ENCODE assay signal across 8 cellular contexts in the genomic region with DNA sequence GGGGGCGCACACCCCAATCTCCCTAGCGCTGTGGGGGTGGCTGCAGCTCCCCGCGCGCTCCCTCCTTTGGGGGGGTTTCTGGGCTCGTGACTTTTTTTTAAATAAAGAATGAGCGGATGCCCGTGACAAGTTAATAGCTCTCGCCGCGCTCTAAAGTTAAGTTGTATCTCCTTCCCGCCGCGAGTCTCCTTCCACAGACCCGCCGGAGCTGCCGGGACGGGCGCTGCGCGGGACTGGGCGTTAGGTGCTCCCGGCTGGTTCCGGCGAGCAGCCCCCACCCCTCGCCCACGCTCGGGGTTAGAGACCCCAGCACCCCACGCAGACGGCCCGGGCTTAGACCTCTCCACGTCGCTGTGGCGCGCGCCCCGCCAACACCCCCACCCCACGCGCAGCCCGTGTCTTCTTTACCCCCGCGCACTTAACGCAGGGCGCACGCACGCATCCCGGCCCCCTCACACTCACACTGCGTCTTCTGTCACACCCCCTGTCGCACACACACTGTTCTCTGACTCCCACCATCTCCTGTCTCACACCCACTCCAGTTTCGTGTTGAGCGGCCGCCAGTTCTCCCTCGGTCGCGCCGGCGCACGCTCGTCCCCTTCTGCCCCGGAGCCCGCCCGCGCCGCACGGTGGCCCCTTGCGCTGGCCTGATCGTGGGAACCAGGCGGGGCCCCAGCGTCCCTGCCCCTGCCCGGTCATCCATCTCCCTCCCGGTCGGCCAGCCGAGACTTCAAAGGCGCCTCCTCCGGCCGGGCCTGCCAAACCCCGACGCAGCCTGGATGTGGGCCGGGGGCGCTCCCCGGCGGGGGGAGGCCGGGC.
DNase-seq lines count a peak whose midpoint lies in the region; ATAC-seq, FAIRE-seq and TF ChIP-seq lines count a peak whose summit lies in the region.

No MANE protein-coding gene starts in this region.

- H4K20me1 ChIP-seq in keratinocyte (ENCODE audit: control insufficient read depth, extremely low read depth, insufficient read depth, low read length): no peaks in the 10 kb centered on the region

- H3K36me3 ChIP-seq in keratinocyte (ENCODE audit: control insufficient read depth in 2 of 2, extremely low read depth in 1 of 2, insufficient read depth in 2 of 2, low read length in 2 of 2) (no peaks in the 10 kb centered on the region), spleen (no peaks in the 10 kb centered on the region)

- peak overlapping the region; percentile 81 for H2AFZ ChIP-seq in keratinocyte (ENCODE audit: control insufficient read depth, low read length)

- intact Hi-C loops in spleen (cut with DNase I; ENCODE audit: low total_unique reads): no loop called here

- H3K4me3 ChIP-seq in cardiac fibroblast (replicated peaks in 1 of 2; ENCODE audit: low read depth in 2 of 2, low read length in 2 of 2) (peak overlapping the region; percentile 73 to 93), keratinocyte (ENCODE audit: control insufficient read depth in 2 of 3, extremely low read depth in 1 of 3, insufficient read depth in 2 of 3, low read depth in 1 of 3, low read length in 3 of 3) (peak overlapping the region; percentile 70 to 77 (median 71)), spleen (peak overlapping the region; percentile 47 to 77 (median 53))

- H3K27ac ChIP-seq in keratinocyte (ENCODE audit: control insufficient read depth, insufficient read depth, low read length) (peak overlapping the region; percentile 54), spleen (no peak overlapping the region)

- FAIRE-seq in keratinocyte (lab: Jason Lieb, UNC): no peak

- no peaks in the 10 kb centered on the region for H3K9me1 ChIP-seq in keratinocyte (ENCODE audit: control insufficient read depth, extremely low read depth, insufficient read depth, low read length)

- ATAC-seq in HG02970 (IDR thresholded peaks at IDR 0.05; ENCODE audit: low FRiP score, unreplicated experiment): no peak
- ATAC-seq in GM21447 (IDR thresholded peaks at IDR 0.05; ENCODE audit: unreplicated experiment): no peak

- dilution Hi-C loops in keratinocyte (cut with MboI; ENCODE audit: extremely low pct_ligation_motif_present, low sequenced_read_pairs): no loop called here

- no peaks in the 10 kb centered on the region for H3K27me3 ChIP-seq in keratinocyte (ENCODE audit: control insufficient read depth, extremely low read depth, insufficient read depth, low read length)
- H3K27me3 ChIP-seq in spleen (replicated peaks in 1 of 7): peaks cover 0 to 59% (median 22%) of the 10 kb centered on the region in 7 donors

- peak overlapping the region; percentile 83 for H3K4me2 ChIP-seq in keratinocyte (ENCODE audit: control insufficient read depth, extremely low read depth, insufficient read depth, low read depth, low read length)

- H3K4me1 ChIP-seq in keratinocyte (ENCODE audit: control insufficient read depth, extremely low read depth, insufficient read depth, low read length) (peaks cover 15% of the 10 kb centered on the region), spleen (peaks cover 0 to 29% (median 16%) of the 10 kb centered on the region in 6 donors)

- TF ChIP-seq CTCF in cardiac fibroblast (IDR thresholded peaks at IDR 0.05; ENCODE audit: low read depth, low read length): no peak
- TF ChIP-seq CTCF in keratinocyte (optimal IDR thresholded peaks at IDR 0.05 in 1 of 3, IDR thresholded peaks at IDR 0.05 in 1 of 3, conservative IDR thresholded peaks at IDR 0.05 in 1 of 3; ENCODE audit: extremely low read depth in 1 of 3, insufficient read depth in 2 of 3, low read length in 3 of 3): peak in 1 of 3 experiments; percentile 1
- TF ChIP-seq CTCF in spleen (IDR thresholded peaks at IDR 0.05 in 8 of 11, conservative IDR thresholded peaks at IDR 0.05 in 3 of 11): no peak

- peak overlapping the region; percentile 80 for H3K9ac ChIP-seq in keratinocyte (ENCODE audit: control insufficient read depth, extremely low read depth, insufficient read depth, low read length)

- no peak for TF ChIP-seq POLR2A in spleen (IDR thresholded peaks at IDR 0.05)

- H3K79me2 ChIP-seq in keratinocyte (ENCODE audit: control insufficient read depth, insufficient read depth, low read length): no peaks in the 10 kb centered on the region

- 1 to 3% (median 1%) methylated on average over 43 to 83 of the region's 83 CpGs for WGBS in spleen, 5 donors

- H3K9me3 ChIP-seq in keratinocyte (ENCODE audit: control insufficient read depth, low read depth, low read length) (no peaks in the 10 kb centered on the region), spleen (no peaks in the 10 kb centered on the region)

- peak; percentile 35 for DNase-seq in stimulated activated CD4-positive, alpha-beta T cell treated with anti-CD3 and anti-CD28 coated beads, Interleukin-15, amount 100 ng/mL, for 24 hours
- no peak for DNase-seq in stimulated activated CD4-positive, alpha-beta T cell treated with anti-CD3 and anti-CD28 coated beads, Interleukin-12 subunit alpha, Interleukin-12 subunit beta, amount 100 ng/mL, for 4 hours
- DNase-seq in RPMI7951 (ENCODE audit: low read depth) (peak; percentile 76), cardiac fibroblast (ENCODE audit: low read depth in 2 of 2) (peak; percentile 49 to 58), keratinocyte (ENCODE audit: low read depth, low spot score) (no peak), spleen (no peak)

Comparison
In these comparisons a context has a peak if more than half of its experiments do, and no peak if none do; other contexts are left out.
1. DNase-seq: peak in stimulated activated CD4-positive, alpha-beta T cell treated with anti-CD3 and anti-CD28 coated beads, Interleukin-15, amount 100 ng/mL, for 24 hours (single experiment), RPMI7951 (single experiment) and cardiac fibroblast (2 of 2); none in stimulated activated CD4-positive, alpha-beta T cell treated with anti-CD3 and anti-CD28 coated beads, Interleukin-12 subunit alpha, Interleukin-12 subunit beta, amount 100 ng/mL, for 4 hours (single experiment), keratinocyte (single experiment) and spleen (single experiment).
2. Peak in every context shown above with its lines, with median percentiles within 50 percentile points of each other: H3K4me3 ChIP-seq.